ENCODE assay signal across 1 cellular context in the genomic region with DNA sequence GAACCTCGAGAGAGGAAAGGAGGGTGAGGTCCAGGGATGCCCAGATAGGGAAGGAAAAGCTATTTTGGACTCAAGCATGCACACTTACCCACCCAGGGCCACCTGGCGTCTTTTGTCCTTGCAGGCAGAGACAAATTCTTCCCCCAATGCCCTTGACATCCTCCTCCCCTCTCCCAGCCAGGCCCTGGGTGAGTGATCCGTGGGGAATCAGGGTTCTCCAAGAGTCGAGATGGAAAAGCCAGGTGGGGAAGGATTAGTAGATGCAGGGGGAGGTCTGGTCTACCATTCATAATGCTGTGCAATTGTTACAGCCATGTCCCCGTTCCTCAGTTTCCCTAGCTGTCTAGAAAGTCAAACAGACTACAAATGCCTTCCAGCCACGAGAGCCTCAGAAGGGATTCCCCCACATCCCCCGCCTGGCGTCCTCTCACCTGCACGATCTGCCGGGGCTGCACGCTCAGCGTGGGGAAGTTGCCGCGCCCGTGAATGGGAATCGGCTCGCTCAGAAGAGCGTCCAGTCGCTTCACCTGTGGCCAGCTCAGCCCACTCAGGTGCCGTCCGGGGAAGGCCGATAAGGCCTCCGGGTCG.
A peak's percentile ranks its signal among the peaks of the same experiment; 100 is the strongest.
TF ChIP-seq lines count a peak whose summit lies in the region.

No MANE protein-coding gene starts in this region.

TF ChIP-seq in K562, 482 proteins besides CTCF, POLR2A, EP300 and RAD21:
- TF ChIP-seq C11orf30 (IDR thresholded peaks at IDR 0.05; ENCODE audit: low read depth) (no peak), CREBBP (IDR thresholded peaks at IDR 0.05; ENCODE audit: low read depth, low read length) (no peak), ZNF143 (CRISPR knock-in tag; IDR thresholded peaks at IDR 0.05) (0 out of 2 replicates have a peak, but pooled peaks have one; percentile 31), RBM34 (IDR thresholded peaks at IDR 0.05; ENCODE audit: borderline replicate concordance, insufficient read depth, low read length) (no peak), ZBTB1 (CRISPR knock-in tag; IDR thresholded peaks at IDR 0.05; ENCODE audit: borderline replicate concordance, low read depth) (0 out of 2 replicates have a peak, but pooled peaks have one; percentile 21), SP1 (CRISPR knock-in tag; IDR thresholded peaks at IDR 0.05) (no peak), MAZ (CRISPR knock-in tag; conservative IDR thresholded peaks at IDR 0.05 in 1 of 2, IDR thresholded peaks at IDR 0.05 in 1 of 2) (no peak), ZNF263 (CRISPR knock-in tag; IDR thresholded peaks at IDR 0.05; ENCODE audit: borderline replicate concordance) (no peak), NFYB (IDR thresholded peaks at IDR 0.05; ENCODE audit: extremely low read depth, insufficient read length) (no peak), SAFB (IDR thresholded peaks at IDR 0.05; ENCODE audit: borderline replicate concordance, low read depth, low read length) (no peak), RBM22 (IDR thresholded peaks at IDR 0.05; ENCODE audit: low read depth, low read length, poor library complexity, severe bottlenecking) (no peak), ZNF316 (IDR thresholded peaks at IDR 0.05) (no peak), AFF4 (CRISPR knock-in tag; IDR thresholded peaks at IDR 0.05) (0 out of 2 replicates have a peak, but pooled peaks have one; percentile 64), RBM25 (IDR thresholded peaks at IDR 0.05; ENCODE audit: low read depth, low read length, severe bottlenecking) (no peak), ATF2 (CRISPR knock-in tag; IDR thresholded peaks at IDR 0.05) (0 out of 2 replicates have a peak, but pooled peaks have one; percentile 45), KAT8 (IDR thresholded peaks at IDR 0.05; ENCODE audit: low read depth) (no peak), SREBF2 (CRISPR knock-in tag; IDR thresholded peaks at IDR 0.05) (no peak), NFE2L1 (tag; IDR thresholded peaks at IDR 0.05; ENCODE audit: borderline replicate concordance, low read depth) (no peak), ELF4 (CRISPR knock-in tag; IDR thresholded peaks at IDR 0.05) (no peak), BCL6 (CRISPR knock-in tag; IDR thresholded peaks at IDR 0.05) (no peak), FOXP1 (CRISPR knock-in tag; IDR thresholded peaks at IDR 0.05) (0 out of 2 replicates have a peak, but pooled peaks have one; percentile 32), ZNF184 (CRISPR knock-in tag; IDR thresholded peaks at IDR 0.05) (no peak), TGIF2 (CRISPR knock-in tag; IDR thresholded peaks at IDR 0.05) (no peak)
- TF ChIP-seq, protein P1, sequence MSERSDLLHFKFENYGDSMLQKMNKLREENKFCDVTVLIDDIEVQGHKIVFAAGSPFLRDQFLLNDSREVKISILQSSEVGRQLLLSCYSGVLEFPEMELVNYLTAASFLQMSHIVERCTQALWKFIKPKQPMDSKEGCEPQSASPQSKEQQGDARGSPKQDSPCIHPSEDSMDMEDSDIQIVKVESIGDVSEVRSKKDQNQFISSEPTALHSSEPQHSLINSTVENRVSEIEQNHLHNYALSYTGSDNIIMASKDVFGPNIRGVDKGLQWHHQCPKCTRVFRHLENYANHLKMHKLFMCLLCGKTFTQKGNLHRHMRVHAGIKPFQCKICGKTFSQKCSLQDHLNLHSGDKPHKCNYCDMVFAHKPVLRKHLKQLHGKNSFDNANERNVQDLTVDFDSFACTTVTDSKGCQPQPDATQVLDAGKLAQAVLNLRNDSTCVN (CRISPR knock-in tag; IDR thresholded peaks at IDR 0.05) = no peak
- TF ChIP-seq, protein P2, sequence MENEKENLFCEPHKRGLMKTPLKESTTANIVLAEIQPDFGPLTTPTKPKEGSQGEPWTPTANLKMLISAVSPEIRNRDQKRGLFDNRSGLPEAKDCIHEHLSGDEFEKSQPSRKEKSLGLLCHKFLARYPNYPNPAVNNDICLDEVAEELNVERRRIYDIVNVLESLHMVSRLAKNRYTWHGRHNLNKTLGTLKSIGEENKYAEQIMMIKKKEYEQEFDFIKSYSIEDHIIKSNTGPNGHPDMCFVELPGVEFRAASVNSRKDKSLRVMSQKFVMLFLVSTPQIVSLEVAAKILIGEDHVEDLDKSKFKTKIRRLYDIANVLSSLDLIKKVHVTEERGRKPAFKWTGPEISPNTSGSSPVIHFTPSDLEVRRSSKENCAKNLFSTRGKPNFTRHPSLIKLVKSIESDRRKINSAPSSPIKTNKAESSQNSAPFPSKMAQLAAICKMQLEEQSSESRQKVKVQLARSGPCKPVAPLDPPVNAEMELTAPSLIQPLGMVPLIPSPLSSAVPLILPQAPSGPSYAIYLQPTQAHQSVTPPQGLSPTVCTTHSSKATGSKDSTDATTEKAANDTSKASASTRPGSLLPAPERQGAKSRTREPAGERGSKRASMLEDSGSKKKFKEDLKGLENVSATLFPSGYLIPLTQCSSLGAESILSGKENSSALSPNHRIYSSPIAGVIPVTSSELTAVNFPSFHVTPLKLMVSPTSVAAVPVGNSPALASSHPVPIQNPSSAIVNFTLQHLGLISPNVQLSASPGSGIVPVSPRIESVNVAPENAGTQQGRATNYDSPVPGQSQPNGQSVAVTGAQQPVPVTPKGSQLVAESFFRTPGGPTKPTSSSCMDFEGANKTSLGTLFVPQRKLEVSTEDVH (IDR thresholded peaks at IDR 0.05; ENCODE audit: low read depth, partially characterized antibody) = no peak
- TF ChIP-seq, protein P3, sequence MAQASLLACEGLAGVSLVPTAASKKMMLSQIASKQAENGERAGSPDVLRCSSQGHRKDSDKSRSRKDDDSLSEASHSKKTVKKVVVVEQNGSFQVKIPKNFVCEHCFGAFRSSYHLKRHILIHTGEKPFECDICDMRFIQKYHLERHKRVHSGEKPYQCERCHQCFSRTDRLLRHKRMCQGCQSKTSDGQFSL (CRISPR knock-in tag; IDR thresholded peaks at IDR 0.05) = no peak
- TF ChIP-seq, protein P3 (tag; IDR thresholded peaks at IDR 0.05) = 0 out of 4 replicates have a peak, but pooled peaks of 1 of the 2 experiments have one; percentile 42
